ENCODE assay signal across 8 cellular contexts in the genomic region with DNA sequence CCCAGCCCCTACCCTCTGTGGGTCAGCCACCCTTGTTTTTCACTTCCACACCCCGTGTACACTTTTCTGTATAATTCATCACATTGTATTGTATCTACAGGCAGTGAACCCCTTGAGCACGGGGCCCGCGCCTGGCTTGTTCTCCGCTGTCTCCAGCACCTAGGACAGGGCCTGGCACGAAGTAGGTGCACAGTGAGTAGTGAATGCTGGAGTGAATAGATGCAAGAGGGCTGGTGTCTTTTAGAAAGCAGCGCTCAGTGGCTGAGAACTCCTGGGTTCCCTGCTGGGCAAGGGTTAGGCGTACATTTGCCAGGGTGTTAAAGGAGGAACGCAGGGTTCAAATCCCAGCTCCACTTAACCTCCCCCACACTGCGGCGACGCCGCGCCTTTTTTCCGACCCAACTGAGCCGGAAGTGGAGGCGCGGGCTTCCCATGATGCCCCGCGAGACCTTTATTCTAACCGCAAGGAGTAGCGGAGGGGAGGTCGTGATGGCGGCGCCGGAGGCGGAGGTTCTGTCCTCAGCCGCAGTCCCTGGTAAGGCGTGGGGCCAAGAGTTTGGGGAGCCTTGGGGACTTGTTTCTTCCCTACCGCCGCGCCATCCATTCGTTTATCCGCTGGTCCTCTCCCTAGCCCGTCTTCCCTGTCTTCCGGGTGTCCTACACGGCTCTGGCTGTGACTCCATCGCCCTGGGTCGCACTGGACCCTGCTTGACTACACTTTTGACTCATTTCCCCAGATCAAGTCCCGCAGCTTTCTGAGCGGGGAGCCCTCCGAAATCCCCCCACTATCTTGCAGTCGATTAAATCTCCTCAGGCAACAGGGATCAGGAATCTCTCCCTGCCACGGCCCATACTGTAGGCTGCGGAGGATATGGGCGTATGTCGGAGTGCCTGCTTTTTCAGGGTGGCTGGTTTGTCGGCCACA. TPM values are rescaled to one million over a fixed set of nuclear protein-coding genes. Genes with fewer than 3 reads are reported as not detected.
DNase-seq lines count a peak whose midpoint lies in the region; ATAC-seq and TF ChIP-seq lines count a peak whose summit lies in the region.

A gene with protein sequence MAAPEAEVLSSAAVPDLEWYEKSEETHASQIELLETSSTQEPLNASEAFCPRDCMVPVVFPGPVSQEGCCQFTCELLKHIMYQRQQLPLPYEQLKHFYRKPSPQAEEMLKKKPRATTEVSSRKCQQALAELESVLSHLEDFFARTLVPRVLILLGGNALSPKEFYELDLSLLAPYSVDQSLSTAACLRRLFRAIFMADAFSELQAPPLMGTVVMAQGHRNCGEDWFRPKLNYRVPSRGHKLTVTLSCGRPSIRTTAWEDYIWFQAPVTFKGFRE (plus strand): TSS at position 454 of the 925 bp plus-strand sequence. CDS start 36 bp downstream, at position 490.

- H3K4me1 Mint-ChIP-seq in CD14-positive monocyte: peaks cover 54% of the 10 kb centered on the region
- H3K4me1 Mint-ChIP-seq in activated CD4-positive, alpha-beta memory T cell treated with anti-CD3 and anti-CD28 coated beads for 36 hours (ENCODE audit: low read depth): peaks cover 45% of the 10 kb centered on the region

- H3K27me3 ChIP-seq in HL-60 (ENCODE audit: insufficient read depth, poor library complexity, severe bottlenecking): no peaks in the 10 kb centered on the region
- no peaks in the 10 kb centered on the region for H3K27me3 ChIP-seq in dorsolateral prefrontal cortex

- peak; percentile 88 for ATAC-seq in GM19438 (IDR thresholded peaks at IDR 0.05; ENCODE audit: low read depth, unreplicated experiment)

- peak within 1 kb of the TSS; percentile 92 to 98 (median 96) for H3K27ac Mint-ChIP-seq in CD14-positive monocyte
- peak within 1 kb of the TSS; percentile 97 for H3K27ac Mint-ChIP-seq in activated CD4-positive, alpha-beta memory T cell treated with anti-CD3 and anti-CD28 coated beads for 36 hours

- CTCF ChIA-PET in activated CD4-positive, alpha-beta memory T cell treated with anti-CD3 and anti-CD28 coated beads for 36 hours (lab: Charles Lee): interaction anchor here (0.9 to 3.0 kb wide), 5 partner anchors 27 to 677 kb away, joined by 3 to 12 read pairs (median 3); no protein-coding TSS in a partner anchor

- peaks cover 0 to 2% (median 0%) of the 10 kb centered on the region in 3 donors for H3K27me3 Mint-ChIP-seq in CD14-positive monocyte (ENCODE audit: low read depth in 3 of 3)
- H3K27me3 Mint-ChIP-seq in activated CD4-positive, alpha-beta memory T cell treated with anti-CD3 and anti-CD28 coated beads for 36 hours: no peaks in the 10 kb centered on the region

- 2 to 4% methylated on average over 36 to 48 of the region's 48 CpGs for WGBS in lower leg skin, 2 donors

- peak within 1 kb of the TSS; percentile 98 to 99 for H3K4me3 Mint-ChIP-seq in CD14-positive monocyte
- H3K4me3 Mint-ChIP-seq in activated CD4-positive, alpha-beta memory T cell treated with anti-CD3 and anti-CD28 coated beads for 36 hours: peak within 1 kb of the TSS; percentile 99

- peak; percentile 73 for DNase-seq in CD14-positive monocyte (ENCODE audit: low spot score)
- DNase-seq in HL-60 (ENCODE audit: low read depth in 1 of 2, low spot score in 1 of 2): peak; percentile 77 to 87
- peak; percentile 74 for DNase-seq in NCI-H82 treated with DMSO at 0.1 percent for 48 hours (lab: John Stamatoyannopoulos, UW; ENCODE audit: unreplicated experiment)
- peak; percentile 94 for DNase-seq in activated CD4-positive, alpha-beta memory T cell treated with anti-CD3 and anti-CD28 coated beads for 36 hours
- DNase-seq in dorsolateral prefrontal cortex: peak; percentile 82 to 91 (median 88)
- peak; percentile 73 to 96 for DNase-seq in lower leg skin (ENCODE audit: low spot score in 2 of 2)
- DNase-seq in stimulated activated CD4-positive, alpha-beta T cell treated with anti-CD3 and anti-CD28 coated beads, Interleukin-4, amount 100 ng/mL, for 4 hours: peak; percentile 81 to 87

- H3K9me3 Mint-ChIP-seq in CD14-positive monocyte: peaks cover 0 to 3% (median 0%) of the 10 kb centered on the region in 7 donors
- H3K9me3 Mint-ChIP-seq in activated CD4-positive, alpha-beta memory T cell treated with anti-CD3 and anti-CD28 coated beads for 36 hours: no peaks in the 10 kb centered on the region

- POLR2A ChIA-PET in activated CD4-positive, alpha-beta memory T cell treated with anti-CD3 and anti-CD28 coated beads for 36 hours (lab: Charles Lee): interaction anchor here (1.3 to 1.5 kb wide), 3 partner anchors 34 to 158 kb away, joined by 3 to 4 read pairs (median 4); partner anchors contain the start of gene XPO5

- H3K36me3 Mint-ChIP-seq in CD14-positive monocyte: peaks cover 20 to 37% of the 10 kb centered on the region in 2 donors
- H3K36me3 Mint-ChIP-seq in activated CD4-positive, alpha-beta memory T cell treated with anti-CD3 and anti-CD28 coated beads for 36 hours: peaks cover 28% of the 10 kb centered on the region

- intact Hi-C loops in CD14-positive monocyte (cut with micrococcal nuclease) (no loop called here), dorsolateral prefrontal cortex (cut with DNase I) (loop anchor here in 1 of 2 donors (10.0 kb wide), 1 partner anchor 439 kb away; no protein-coding TSS in a partner anchor), lower leg skin (cut with DNase I; ENCODE audit: low total_unique reads) (no loop called here)
- intact Hi-C loops in activated CD4-positive, alpha-beta memory T cell treated with anti-CD3 and anti-CD28 coated beads for 36 hours (cut with micrococcal nuclease): loop anchor here (1.0 to 10.0 kb wide), 3 partner anchors 10 to 612 kb away; partner anchors contain the start of genes DNPH1, HSP90AB1 and RSPH9

- TF ChIP-seq POLR2A in lower leg skin (IDR thresholded peaks at IDR 0.05): no peak

- H3K4me3 ChIP-seq in HL-60 (replicated peaks; ENCODE audit: insufficient read depth, low read length) (peak within 1 kb of the TSS; percentile 83), dorsolateral prefrontal cortex (peak within 1 kb of the TSS; percentile 66 to 98 (median 85)), lower leg skin (ENCODE audit: low read depth, poor library complexity, severe bottlenecking) (peak within 1 kb of the TSS; percentile 56)

- no peak for TF ChIP-seq CTCF in CD14-positive monocyte (IDR thresholded peaks at IDR 0.05)
- no peak for TF ChIP-seq CTCF in HL-60 (IDR thresholded peaks at IDR 0.05; ENCODE audit: insufficient read depth, low read length)
- TF ChIP-seq CTCF in dorsolateral prefrontal cortex (IDR thresholded peaks at IDR 0.05 in 54 of 56, conservative IDR thresholded peaks at IDR 0.05 in 2 of 56; ENCODE audit: low read depth in 1 of 56, partially characterized antibody in 56 of 56): peak in 35 of 56 donors; percentile 4 to 54 (median 25)
- no peak for TF ChIP-seq CTCF in lower leg skin (IDR thresholded peaks at IDR 0.05)

- peak within 1 kb of the TSS; percentile 87 for H3K27ac ChIP-seq in HL-60 (replicated peaks)
- peak within 1 kb of the TSS; percentile 37 to 95 (median 85) for H3K27ac ChIP-seq in dorsolateral prefrontal cortex

RNA-seq across cellular contexts. Expression of the gene that starts here (rescaled TPM):
- 10 to 100 TPM; 17.3 to 26.5 TPM for polyA plus RNA-seq in CD14-positive monocyte
- total RNA-seq in activated CD4-positive, alpha-beta memory T cell treated with anti-CD3 and anti-CD28 coated beads for 36 hours: 10 to 100 TPM; 29.1 to 31.6 TPM
- 10 to 100 TPM; 10.4 to 32.4 (median 21.9) TPM for total RNA-seq in dorsolateral prefrontal cortex
- total RNA-seq in lower leg skin: 10 to 100 TPM; 20.8 to 31.1 (median 27.7) TPM

Comparison
In these comparisons a context has a peak if more than half of its experiments do, and no peak if none do; other contexts are left out.
1. Peak in every context shown above with its lines: DNase-seq, ATAC-seq, H3K4me3 ChIP-seq and H3K27ac ChIP-seq.
2. CTCF ChIP-seq: peak in dorsolateral prefrontal cortex (35 of 56); none in CD14-positive monocyte (single experiment), HL-60 (single experiment) and lower leg skin (0 of 3).